1 cellular context compared by ENCODE assay signal in genomic region chr9:110583237-110583636, GRCh38.
TF ChIP-seq lines count a peak whose summit lies in the region.

No MANE protein-coding gene starts in this region.

TF ChIP-seq in GM23338, 12 proteins besides CTCF, POLR2A, EP300 and RAD21 (continued from another document):
- TF ChIP-seq ZNF462 (CRISPR knock-in tag; IDR thresholded peaks at IDR 0.05) (no peak), REST (IDR thresholded peaks at IDR 0.05; ENCODE audit: unreplicated experiment) (no peak), ZNF331 (CRISPR knock-in tag; IDR thresholded peaks at IDR 0.05; ENCODE audit: low read depth) (no peak)
TF ChIP-seq in GM23338: peak in this region for 0.
